ENCODE assay signal across 1 cellular context in the genomic region with DNA sequence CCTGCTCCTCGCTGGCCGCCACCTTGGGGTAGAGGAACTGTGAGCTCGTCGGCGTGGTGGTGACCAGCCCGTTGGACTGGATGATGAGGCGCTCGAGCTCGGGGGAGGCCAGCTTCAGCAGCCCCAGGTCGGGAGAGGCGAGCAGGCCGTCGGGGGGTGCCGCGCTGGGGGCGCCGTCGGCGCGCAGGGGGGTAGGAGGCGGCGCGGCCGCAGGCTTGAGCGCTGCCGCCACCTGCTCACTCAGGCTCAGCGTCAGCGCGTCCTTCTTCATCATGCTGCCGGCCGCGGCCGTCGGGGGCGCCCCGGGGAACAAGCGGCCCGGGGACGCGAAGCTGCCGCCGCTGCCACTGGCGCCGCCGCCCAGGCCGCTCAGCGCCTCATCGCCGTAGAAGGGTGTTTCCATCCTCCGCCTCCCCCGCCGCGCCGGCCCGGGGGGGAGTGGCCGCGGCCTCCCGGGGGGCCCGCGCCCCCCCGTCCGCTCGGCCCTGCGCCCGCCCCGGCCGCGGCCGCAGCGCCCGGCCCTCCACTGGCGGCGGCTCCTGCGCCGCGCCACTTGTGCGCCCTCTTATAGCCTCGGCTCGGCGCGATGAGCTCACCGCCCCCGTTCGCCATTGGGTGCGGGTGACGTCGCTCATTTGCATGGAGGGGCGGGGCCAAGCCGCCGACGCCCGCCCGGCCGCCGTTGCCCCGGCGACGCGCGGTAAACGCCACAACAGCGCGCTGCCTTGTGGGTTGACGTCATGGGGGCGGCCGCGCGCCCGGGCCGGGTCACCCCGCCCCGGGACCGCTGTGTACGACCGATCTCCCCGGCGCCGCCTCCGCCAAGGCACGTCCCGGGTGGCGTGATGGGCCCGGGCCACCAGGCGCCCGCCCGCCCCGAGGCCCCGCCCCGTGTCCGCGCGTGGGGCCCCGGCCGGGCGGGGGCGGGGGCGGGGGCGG.
TF ChIP-seq lines count a peak whose summit lies in the region.

A gene (minus strand): TSS at position 541 of the 939 bp plus-strand sequence. CDS start 138 bp downstream, at position 403.

TF ChIP-seq in GM12878, 131 proteins besides CTCF, POLR2A, EP300 and RAD21 (continued from another document):
- TF ChIP-seq, protein P1, sequence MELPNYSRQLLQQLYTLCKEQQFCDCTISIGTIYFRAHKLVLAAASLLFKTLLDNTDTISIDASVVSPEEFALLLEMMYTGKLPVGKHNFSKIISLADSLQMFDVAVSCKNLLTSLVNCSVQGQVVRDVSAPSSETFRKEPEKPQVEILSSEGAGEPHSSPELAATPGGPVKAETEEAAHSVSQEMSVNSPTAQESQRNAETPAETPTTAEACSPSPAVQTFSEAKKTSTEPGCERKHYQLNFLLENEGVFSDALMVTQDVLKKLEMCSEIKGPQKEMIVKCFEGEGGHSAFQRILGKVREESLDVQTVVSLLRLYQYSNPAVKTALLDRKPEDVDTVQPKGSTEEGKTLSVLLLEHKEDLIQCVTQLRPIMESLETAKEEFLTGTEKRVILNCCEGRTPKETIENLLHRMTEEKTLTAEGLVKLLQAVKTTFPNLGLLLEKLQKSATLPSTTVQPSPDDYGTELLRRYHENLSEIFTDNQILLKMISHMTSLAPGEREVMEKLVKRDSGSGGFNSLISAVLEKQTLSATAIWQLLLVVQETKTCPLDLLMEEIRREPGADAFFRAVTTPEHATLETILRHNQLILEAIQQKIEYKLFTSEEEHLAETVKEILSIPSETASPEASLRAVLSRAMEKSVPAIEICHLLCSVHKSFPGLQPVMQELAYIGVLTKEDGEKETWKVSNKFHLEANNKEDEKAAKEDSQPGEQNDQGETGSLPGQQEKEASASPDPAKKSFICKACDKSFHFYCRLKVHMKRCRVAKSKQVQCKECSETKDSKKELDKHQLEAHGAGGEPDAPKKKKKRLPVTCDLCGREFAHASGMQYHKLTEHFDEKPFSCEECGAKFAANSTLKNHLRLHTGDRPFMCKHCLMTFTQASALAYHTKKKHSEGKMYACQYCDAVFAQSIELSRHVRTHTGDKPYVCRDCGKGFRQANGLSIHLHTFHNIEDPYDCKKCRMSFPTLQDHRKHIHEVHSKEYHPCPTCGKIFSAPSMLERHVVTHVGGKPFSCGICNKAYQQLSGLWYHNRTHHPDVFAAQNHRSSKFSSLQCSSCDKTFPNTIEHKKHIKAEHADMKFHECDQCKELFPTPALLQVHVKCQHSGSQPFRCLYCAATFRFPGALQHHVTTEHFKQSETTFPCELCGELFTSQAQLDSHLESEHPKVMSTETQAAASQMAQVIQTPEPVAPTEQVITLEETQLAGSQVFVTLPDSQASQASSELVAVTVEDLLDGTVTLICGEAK (IDR thresholded peaks at IDR 0.05; ENCODE audit: borderline replicate concordance): no peak
- TF ChIP-seq, protein P2, sequence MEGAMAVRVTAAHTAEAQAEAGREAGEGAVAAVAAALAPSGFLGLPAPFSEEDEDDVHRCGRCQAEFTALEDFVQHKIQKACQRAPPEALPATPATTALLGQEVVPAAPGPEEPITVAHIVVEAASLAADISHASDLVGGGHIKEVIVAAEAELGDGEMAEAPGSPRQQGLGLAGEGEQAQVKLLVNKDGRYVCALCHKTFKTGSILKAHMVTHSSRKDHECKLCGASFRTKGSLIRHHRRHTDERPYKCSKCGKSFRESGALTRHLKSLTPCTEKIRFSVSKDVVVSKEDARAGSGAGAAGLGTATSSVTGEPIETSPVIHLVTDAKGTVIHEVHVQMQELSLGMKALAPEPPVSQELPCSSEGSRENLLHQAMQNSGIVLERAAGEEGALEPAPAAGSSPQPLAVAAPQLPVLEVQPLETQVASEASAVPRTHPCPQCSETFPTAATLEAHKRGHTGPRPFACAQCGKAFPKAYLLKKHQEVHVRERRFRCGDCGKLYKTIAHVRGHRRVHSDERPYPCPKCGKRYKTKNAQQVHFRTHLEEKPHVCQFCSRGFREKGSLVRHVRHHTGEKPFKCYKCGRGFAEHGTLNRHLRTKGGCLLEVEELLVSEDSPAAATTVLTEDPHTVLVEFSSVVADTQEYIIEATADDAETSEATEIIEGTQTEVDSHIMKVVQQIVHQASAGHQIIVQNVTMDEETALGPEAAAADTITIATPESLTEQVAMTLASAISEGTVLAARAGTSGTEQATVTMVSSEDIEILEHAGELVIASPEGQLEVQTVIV (IDR thresholded peaks at IDR 0.05; ENCODE audit: borderline replicate concordance, partially characterized antibody): no peak
- TF ChIP-seq FOS (IDR thresholded peaks at IDR 0.05; ENCODE audit: borderline replicate concordance, extremely low read depth, insufficient read length): no peak
- peak; percentile 87 for TF ChIP-seq TCF3 (IDR thresholded peaks at IDR 0.05; ENCODE audit: borderline replicate concordance, insufficient read depth, low read depth, low read length)
- 0 out of 2 replicates have a peak, but pooled peaks have one; percentile 14 for TF ChIP-seq TBL1XR1 (IDR thresholded peaks at IDR 0.05; ENCODE audit: low read depth, low read length)
- peak; percentile 70; the same call in 1 of the 2 replicates for TF ChIP-seq PAX5 (IDR thresholded peaks at IDR 0.05; ENCODE audit: borderline replicate concordance, low read depth, low read length)
- TF ChIP-seq, protein P3, sequence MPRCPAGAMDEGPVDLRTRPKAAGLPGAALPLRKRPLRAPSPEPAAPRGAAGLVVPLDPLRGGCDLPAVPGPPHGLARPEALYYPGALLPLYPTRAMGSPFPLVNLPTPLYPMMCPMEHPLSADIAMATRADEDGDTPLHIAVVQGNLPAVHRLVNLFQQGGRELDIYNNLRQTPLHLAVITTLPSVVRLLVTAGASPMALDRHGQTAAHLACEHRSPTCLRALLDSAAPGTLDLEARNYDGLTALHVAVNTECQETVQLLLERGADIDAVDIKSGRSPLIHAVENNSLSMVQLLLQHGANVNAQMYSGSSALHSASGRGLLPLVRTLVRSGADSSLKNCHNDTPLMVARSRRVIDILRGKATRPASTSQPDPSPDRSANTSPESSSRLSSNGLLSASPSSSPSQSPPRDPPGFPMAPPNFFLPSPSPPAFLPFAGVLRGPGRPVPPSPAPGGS (IDR thresholded peaks at IDR 0.05; ENCODE audit: borderline replicate concordance, insufficient read depth, low read depth, low read length, poor library complexity, severe bottlenecking): peak; percentile 32
- no peak for TF ChIP-seq MEF2A (IDR thresholded peaks at IDR 0.05; ENCODE audit: insufficient read depth, low read depth, low read length)
- TF ChIP-seq MEF2B (IDR thresholded peaks at IDR 0.05; ENCODE audit: partially characterized antibody, poor library complexity, severe bottlenecking): no peak
